ENCODE assay signal across 6 cellular contexts in the genomic region with DNA sequence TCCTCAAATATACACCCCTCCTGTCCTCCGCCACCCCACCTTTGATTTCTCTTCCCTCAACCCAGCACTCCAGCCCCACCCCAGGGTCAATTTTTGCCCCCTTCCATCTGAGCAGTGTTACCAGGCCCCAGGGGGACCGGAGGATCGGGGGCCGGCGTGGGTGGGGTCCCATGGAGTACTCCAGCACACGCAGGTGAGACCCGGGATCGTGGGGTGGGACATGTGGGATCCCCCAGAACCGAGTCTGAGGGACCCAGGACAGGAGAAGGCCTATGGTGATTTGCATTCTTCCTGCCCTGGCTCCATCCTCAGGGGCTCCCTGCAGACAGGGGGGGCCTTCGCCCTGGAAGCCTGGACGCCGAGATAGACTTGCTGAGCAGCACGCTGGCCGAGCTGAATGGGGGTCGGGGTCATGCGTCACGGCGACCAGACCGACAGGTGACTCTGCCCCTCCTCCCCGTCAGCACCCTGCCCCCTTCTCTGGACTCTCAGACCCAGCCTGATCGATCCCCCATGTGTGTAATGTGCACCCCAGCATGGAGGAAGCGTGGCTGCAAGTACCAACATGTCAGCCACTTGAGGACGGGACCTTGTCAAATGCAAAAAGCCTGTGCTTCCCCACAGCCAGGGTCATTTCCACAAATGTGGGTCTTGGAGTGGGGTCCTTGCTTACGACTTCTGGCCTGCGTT. TPM values are rescaled to one million over a fixed set of nuclear protein-coding genes. Genes with fewer than 3 reads are reported as not detected.
DNase-seq lines count a peak whose midpoint lies in the region; ATAC-seq and TF ChIP-seq lines count a peak whose summit lies in the region.

No MANE protein-coding gene starts in this region.

- DNase-seq in caudate nucleus (lab: John Stamatoyannopoulos, UW) (peak in 1 of 61 donors; percentile 17), ovary (peak in 1 of 5 donors; percentile 51), COR-L47 (lab: John Stamatoyannopoulos, UW) (no peak), COLO668 (lab: John Stamatoyannopoulos, UW; ENCODE audit: unreplicated experiment) (no peak)

- TF ChIP-seq POLR2A in ovary (IDR thresholded peaks at IDR 0.05): no peak

- H3K27ac ChIP-seq in caudate nucleus (ENCODE audit: low read depth, low read length) (peak overlapping the region; percentile 97), ovary (peak overlapping the region; percentile 88 to 96)

- peak in 1 of 3 donors; percentile 8 for TF ChIP-seq CTCF in ovary (IDR thresholded peaks at IDR 0.05)

- H3K4me1 ChIP-seq in ovary (ENCODE audit: insufficient read depth): peaks cover 10% of the 10 kb centered on the region

- H3K27me3 ChIP-seq in ovary: no peaks in the 10 kb centered on the region

- peak overlapping the region; percentile 99 for H3K4me3 ChIP-seq in ovary

- ATAC-seq in HG02759 (IDR thresholded peaks at IDR 0.05; ENCODE audit: unreplicated experiment) (peak; percentile 10), GM18868 (IDR thresholded peaks at IDR 0.05; ENCODE audit: unreplicated experiment) (no peak)

- no peaks in the 10 kb centered on the region for H3K9me3 ChIP-seq in ovary

- no peaks in the 10 kb centered on the region for H3K36me3 ChIP-seq in ovary

- WGBS in ovary, 3 donors: 2 to 4% (median 4%) methylated on average over 22 to 25 of the region's 25 CpGs

- intact Hi-C loops in ovary (cut with DNase I): loop anchor here in 3 of 4 donors (10.0 kb wide), 2 partner anchors 163 to 393 kb away; a partner anchor contains a TSS

- no peak for TF ChIP-seq EP300 in ovary (IDR thresholded peaks at IDR 0.05)

RNA-seq across cellular contexts. Expression of a gene that starts 0.8 kb away (rescaled TPM):
- 10 to 100 TPM; 42.9 to 98.8 (median 82.0) TPM for total RNA-seq in ovary
- 10 to 100 TPM; 17.3 to 72.5 TPM for polyA plus RNA-seq in ovary

RNA-seq across cellular contexts. Expression of a gene that starts 7.0 kb away (rescaled TPM):
- total RNA-seq in ovary: 100 to 1,000 TPM in 5 of 7 donors, 10 to 100 TPM in 2; 74.2 to 191 (median 149) TPM
- polyA plus RNA-seq in ovary: 100 to 1,000 TPM in 1 of 2 donors, 10 to 100 TPM in 1; 45.8 to 111 TPM

RNA-seq across cellular contexts. Expression of a gene that starts 15.4 kb away (rescaled TPM):
- 10 to 100 TPM; 10.1 to 31.8 (median 26.9) TPM for total RNA-seq in ovary
- 10 to 100 TPM in 1 of 2 donors, 1 to 10 TPM in 1; 4.7 to 20.9 TPM for polyA plus RNA-seq in ovary

RNA-seq across cellular contexts. Expression of a gene that starts 21.6 kb away (rescaled TPM):
- total RNA-seq in ovary: 1 to 10 TPM; 2.9 to 7.9 (median 4.7) TPM
- 1 to 10 TPM in 1 of 2 donors, under 1 TPM in 1; 0.38 to 1.8 TPM for polyA plus RNA-seq in ovary

RNA-seq across cellular contexts. Expression of a gene that starts 27.7 kb away (rescaled TPM):
- total RNA-seq in ovary: 10 to 100 TPM in 2 of 7 donors, 1 to 10 TPM in 4, under 1 TPM in 1; 0.48 to 15.3 (median 4.9) TPM
- polyA plus RNA-seq in ovary: 1 to 10 TPM in 1 of 2 donors, under 1 TPM in 1; 0.37 to 1.8 TPM
